ENCODE assay signal across 7 cellular contexts in the genomic region with DNA sequence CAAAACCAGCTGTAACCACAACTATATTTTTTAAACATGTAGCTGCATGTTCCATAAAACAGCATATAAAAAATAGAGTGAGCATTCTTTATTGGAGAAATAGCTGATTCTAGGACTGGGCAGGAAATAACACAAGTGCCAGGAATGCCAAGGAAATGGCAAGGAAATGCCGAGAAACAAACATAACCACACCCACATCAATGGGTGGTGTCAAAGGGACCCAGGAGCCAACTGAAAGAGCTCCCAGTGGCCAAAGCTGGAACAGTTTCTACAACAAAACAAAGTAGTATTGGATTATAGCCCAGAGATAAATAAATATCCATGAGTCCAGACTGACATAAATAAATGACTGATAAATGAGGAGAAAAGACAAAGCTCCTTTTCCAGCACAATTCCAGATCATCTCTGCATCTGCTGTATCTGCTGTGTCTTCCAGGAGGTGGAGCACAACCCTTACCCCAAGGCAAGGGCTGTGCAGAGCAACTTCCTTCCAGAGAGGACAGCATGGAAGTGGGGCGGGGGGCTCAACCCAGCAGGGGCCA. TPM values are rescaled to one million over a fixed set of nuclear protein-coding genes. Genes with fewer than 3 reads are reported as not detected.
DNase-seq lines count a peak whose midpoint lies in the region; ATAC-seq and TF ChIP-seq lines count a peak whose summit lies in the region.

No MANE protein-coding gene starts in this region.

- ATAC-seq in RWPE2 (ENCODE audit: low read depth): peak; percentile 95

- WGBS in suprapubic skin: 0% methylated on average over 1 of the region's 2 CpGs

- no peaks in the 10 kb centered on the region for H3K36me3 ChIP-seq in RWPE2 (ENCODE audit: low read depth)
- H3K36me3 ChIP-seq in suprapubic skin: no peaks in the 10 kb centered on the region

- peak; percentile 61 for TF ChIP-seq CTCF in RWPE2 (IDR thresholded peaks at IDR 0.05; ENCODE audit: poor library complexity, severe bottlenecking)
- TF ChIP-seq CTCF in fibroblast of villous mesenchyme (IDR thresholded peaks at IDR 0.05; ENCODE audit: insufficient read depth, low read depth, low read length): peak; percentile 45
- TF ChIP-seq CTCF in suprapubic skin (IDR thresholded peaks at IDR 0.05): peak in 1 of 2 donors; percentile 31

- no peak for TF ChIP-seq POLR2A in suprapubic skin (IDR thresholded peaks at IDR 0.05)

- DNase-seq in H4 (ENCODE audit: low spot score): peak; percentile 63
- no peak for DNase-seq in RWPE2 (ENCODE audit: low spot score)
- DNase-seq in fibroblast of villous mesenchyme (ENCODE audit: low read depth): peak; percentile 55
- DNase-seq in suprapubic skin (ENCODE audit: low spot score in 2 of 2): no peak
- no peak for DNase-seq in activated CD4-positive, alpha-beta T cell treated with anti-CD3 and anti-CD28 coated beads, Interleukin-2, amount 50 U/mL, for 4 hours
- DNase-seq in HK-2 (ENCODE audit: unreplicated experiment): no peak
- DNase-seq in NCI-H1694 (lab: John Stamatoyannopoulos, UW): no peak

- no peak overlapping the region for H3K4me3 ChIP-seq in RWPE2 (ENCODE audit: severe bottlenecking)
- H3K4me3 ChIP-seq in fibroblast of villous mesenchyme (ENCODE audit: low read depth, low read length): no peak overlapping the region
- no peak overlapping the region for H3K4me3 ChIP-seq in suprapubic skin

- H3K27ac ChIP-seq in RWPE2 (ENCODE audit: poor library complexity, severe bottlenecking) (peak overlapping the region; percentile 84), suprapubic skin (peak overlapping the region; percentile 47)

- peaks cover 25% of the 10 kb centered on the region for H3K4me1 ChIP-seq in RWPE2 (ENCODE audit: insufficient read depth, poor library complexity, severe bottlenecking)
- peaks cover 41% of the 10 kb centered on the region for H3K4me1 ChIP-seq in suprapubic skin

- no peak for TF ChIP-seq EP300 in suprapubic skin (IDR thresholded peaks at IDR 0.05)

- H3K27me3 ChIP-seq in RWPE2 (ENCODE audit: insufficient read depth, poor library complexity, severe bottlenecking) (no peaks in the 10 kb centered on the region), suprapubic skin (no peaks in the 10 kb centered on the region)

- H3K9me3 ChIP-seq in RWPE2 (ENCODE audit: severe bottlenecking) (no peaks in the 10 kb centered on the region), suprapubic skin (no peaks in the 10 kb centered on the region)

RNA-seq across cellular contexts. Expression of a gene that starts 28.1 kb away (rescaled TPM):
- 5.5 and 10.2 TPM in 2 replicates for total RNA-seq in H4 (2014; rRNA removed; shearing (Covaris generic))
- total RNA-seq in fibroblast of villous mesenchyme: 14.5 and 16.4 TPM in 2 replicates
- 10 to 100 TPM; 13.2 to 23.6 (median 20.3) TPM for total RNA-seq in suprapubic skin

Comparison
In these comparisons a context has a peak if more than half of its experiments do, and no peak if none do; other contexts are left out.
1. DNase-seq: peak in H4 (single experiment) and fibroblast of villous mesenchyme (single experiment); none in RWPE2 (single experiment), suprapubic skin (0 of 2), activated CD4-positive, alpha-beta T cell treated with anti-CD3 and anti-CD28 coated beads, Interleukin-2, amount 50 U/mL, for 4 hours (0 of 2), HK-2 (single experiment) and NCI-H1694 (single experiment).